ENCODE assay signal across 8 cellular contexts in the genomic region with DNA sequence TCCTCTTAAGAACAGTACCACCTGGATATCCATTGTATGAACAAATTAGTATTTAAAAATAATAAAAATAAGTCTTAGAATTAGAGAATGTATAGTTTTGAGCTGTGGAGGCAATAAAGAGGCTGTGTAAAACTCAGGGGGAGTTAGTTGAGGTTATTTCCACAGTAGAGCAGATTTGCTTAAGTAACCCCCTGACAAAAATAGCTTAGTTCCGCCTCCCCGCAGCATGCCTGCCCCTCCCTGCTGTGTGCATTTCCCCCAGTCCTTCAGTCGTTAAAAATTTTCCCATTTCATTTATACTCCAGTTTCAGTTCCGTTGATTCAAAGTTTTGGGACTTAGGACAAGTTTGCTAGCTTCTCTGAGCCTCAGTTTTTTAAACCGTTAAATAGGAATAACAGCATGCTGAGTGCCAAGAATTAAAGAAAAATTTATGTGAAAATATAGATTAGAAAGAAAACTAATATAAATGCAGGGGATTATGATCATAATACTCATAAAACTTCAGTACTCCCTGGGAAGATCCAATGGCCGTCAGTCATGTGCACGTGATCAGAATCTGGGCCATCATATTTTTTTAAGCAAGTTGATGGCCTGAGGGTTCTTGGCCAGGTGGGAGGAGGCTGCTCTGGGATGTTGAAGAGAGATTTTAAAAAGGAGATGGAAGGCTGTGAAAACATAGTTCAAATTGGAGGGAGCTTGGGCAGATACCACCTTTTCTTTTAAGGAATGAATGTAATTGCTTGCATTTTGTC. TPM values are rescaled to one million over a fixed set of nuclear protein-coding genes. Genes with fewer than 3 reads are reported as not detected.
DNase-seq lines count a peak whose midpoint lies in the region; ATAC-seq lines count a peak whose summit lies in the region.

No MANE protein-coding gene starts in this region.

- peaks cover 7% of the 10 kb centered on the region for H3K36me3 Mint-ChIP-seq in activated naive CD8-positive, alpha-beta T cell

- no peaks in the 10 kb centered on the region for H3K27me3 ChIP-seq in layer of hippocampus (ENCODE audit: control insufficient read depth, insufficient read depth, low read length)

- DNase-seq in Right ventricle myocardium inferior (ENCODE audit: missing footprints), result peak; percentile 64
- no peak for DNase-seq in cardiac septum (ENCODE audit: low spot score)
- DNase-seq in HT1080 (ENCODE audit: low read depth), result peak; percentile 61
- DNase-seq in NCI-H524 treated with DMSO at 0.1 percent for 48 hours (lab: John Stamatoyannopoulos, UW), result no peak
- no peak for DNase-seq in NCI-H1436 treated with DMSO at 0.1 percent for 48 hours (lab: John Stamatoyannopoulos, UW)

- peak overlapping the region; percentile 60 for H3K4me3 Mint-ChIP-seq in activated naive CD8-positive, alpha-beta T cell

- intact Hi-C loops in Right ventricle myocardium inferior (cut with DNase I), result no loop called here
- intact Hi-C loops in cardiac septum (cut with DNase I), result no loop called here

- no peaks in the 10 kb centered on the region for H3K27me3 Mint-ChIP-seq in activated naive CD8-positive, alpha-beta T cell

- H3K27ac Mint-ChIP-seq in activated naive CD8-positive, alpha-beta T cell, result peak overlapping the region; percentile 50

- H3K4me1 Mint-ChIP-seq in activated naive CD8-positive, alpha-beta T cell (ENCODE audit: low read depth), result peaks cover 61% of the 10 kb centered on the region

- H3K9me3 Mint-ChIP-seq in activated naive CD8-positive, alpha-beta T cell (ENCODE audit: low read depth), result no peaks in the 10 kb centered on the region

- H3K27ac ChIP-seq in layer of hippocampus (ENCODE audit: low read depth, low read length), result peak overlapping the region; percentile 0

- ATAC-seq in Right ventricle myocardium inferior, result no peak
- ATAC-seq in HG03520 (IDR thresholded peaks at IDR 0.05; ENCODE audit: unreplicated experiment), result no peak

RNA-seq across cellular contexts. Expression of gene SLC38A2, which starts 14.5 kb away (rescaled TPM):
- total RNA-seq in Right ventricle myocardium inferior (161 TPM), cardiac septum (140 TPM)
- 157 and 204 TPM in 2 replicates for total RNA-seq in HT1080 (2014; rRNA removed; shearing (Covaris generic))
- 129 and 174 TPM in 2 replicates for polyA plus RNA-seq in HT1080 (2015; cell fraction: cytosol; rRNA removed)
- 976 and 1,143 TPM in 2 replicates for polyA plus RNA-seq in HT1080 (2015; cell fraction: nucleus; rRNA removed)

Comparison
In these comparisons a context has a peak if more than half of its experiments do, and no peak if none do; other contexts are left out.
1. DNase-seq: peak in Right ventricle myocardium inferior (single experiment) and HT1080 (single experiment); none in cardiac septum (single experiment), NCI-H524 treated with DMSO at 0.1 percent for 48 hours (single experiment) and NCI-H1436 treated with DMSO at 0.1 percent for 48 hours (single experiment).